Comparison of ENCODE assay signal across 17 cellular contexts in genomic region chr7:109751241-109751640, GRCh38.
DNase-seq lines count a peak whose midpoint lies in the region; ATAC-seq, FAIRE-seq and TF ChIP-seq lines count a peak whose summit lies in the region.
"Had no signal": no experiment of that assay in that cellular context is flagged by ENCODE, and none has a peak within 500 bp of the region (broad histone marks: within the 10 kb centered on the region; RNA-seq: fewer than 3 reads in every experiment).

No MANE protein-coding gene starts in this region.

- intact Hi-C loops in HepG2 (cut with micrococcal nuclease; ENCODE audit: unreplicated experiment), result no loop called here
- intact Hi-C loops in right lobe of liver (cut with DNase I), result no loop called here

- no peak for TF ChIP-seq RAD21 in HepG2 (CRISPR knock-in tag; IDR thresholded peaks at IDR 0.05)

- WGBS in HepG2 (ENCODE audit: low lambda C conversion rate), result 7% methylated on average over 4 of the region's 4 CpGs
- 49% methylated on average over 3 of the region's 4 CpGs for whole genome bisulfite sequencing in right lobe of liver (ENCODE audit: insufficient coverage, low coverage, low lambda C conversion rate, missing lambda C conversion rate)

- H3K4me2 ChIP-seq in HepG2 (ENCODE audit: low read depth, low read length), result no peak overlapping the region

- H3K9me3 ChIP-seq in HepG2 (ENCODE audit: low read length) (peaks cover 18% of the 10 kb centered on the region), right lobe of liver (no peaks in the 10 kb centered on the region), MG63 (no peaks in the 10 kb centered on the region)

- no peaks in the 10 kb centered on the region for H3K4me1 ChIP-seq in HepG2 (ENCODE audit: insufficient read depth, low read length)
- no peaks in the 10 kb centered on the region for H3K4me1 ChIP-seq in right lobe of liver
- H3K4me1 ChIP-seq: upper lobe of right lung had no signal

- CTCF ChIA-PET in HepG2 (lab: Yijun Ruan, JAX; ENCODE audit: low intra/inter-chr PET ratio, low total read pairs), result no interaction called here

- no peak overlapping the region for H2AFZ ChIP-seq in HepG2 (ENCODE audit: low read length)

- in situ Hi-C loops in HepG2 (cut with HindIII; ENCODE audit: extremely low pct_ligation_motif_present, low pct_unique_long_range_greater_than_20kb), result no loop called here

- H3K27ac ChIP-seq in HepG2 (ENCODE audit: extremely low read length, insufficient read depth, low read length), result no peak overlapping the region
- no peak overlapping the region for H3K27ac ChIP-seq in right lobe of liver
- H3K27ac ChIP-seq: upper lobe of right lung had no signal

- FAIRE-seq in HepG2 (lab: Jason Lieb, UNC), result no peak
- no peak for FAIRE-seq in urothelium cell line (lab: Jason Lieb, UNC)
- FAIRE-seq: GM19239 had no signal

- H3K4me3 ChIP-seq in HepG2 (replicated peaks in 1 of 3; ENCODE audit: insufficient read depth in 1 of 3, low read depth in 2 of 3, low read length in 3 of 3), result no peak overlapping the region
- no peak overlapping the region for H3K4me3 ChIP-seq in right lobe of liver
- H3K4me3 ChIP-seq in epithelial cell of esophagus (ENCODE audit: low read length), result no peak overlapping the region
- H3K4me3 ChIP-seq in MG63, result no peak overlapping the region
- H3K4me3 ChIP-seq: upper lobe of right lung had no signal

- POLR2A ChIA-PET in HepG2 (lab: Yijun Ruan, JAX), result no interaction called here

- ATAC-seq in HepG2, result no peak
- ATAC-seq in right lobe of liver, result no peak
- no peak for ATAC-seq in HG02870 (IDR thresholded peaks at IDR 0.05; ENCODE audit: unreplicated experiment)
- no peak for ATAC-seq in HG02981 (IDR thresholded peaks at IDR 0.05; ENCODE audit: unreplicated experiment)
- ATAC-seq: upper lobe of right lung had no signal

- TF ChIP-seq EP300 in HepG2 (IDR thresholded peaks at IDR 0.05; ENCODE audit: low read depth in 2 of 2, low read length in 2 of 2) (no peak), HepG2 (CRISPR knock-in tag; IDR thresholded peaks at IDR 0.05; ENCODE audit: borderline replicate concordance) (no peak)

- DNase-seq in HepG2 (ENCODE audit: low spot score) (peak; percentile 3), right lobe of liver (no peak), NCI-H460 (ENCODE audit: extremely low read depth, low read depth) (peak; percentile 1), epithelial cell of esophagus (ENCODE audit: low read depth) (peak; percentile 28), urothelium cell line (ENCODE audit: low spot score) (peak; percentile 78), MG63 (no peak)
- DNase-seq: activated CD4-positive, alpha-beta T cell treated with anti-CD3 and anti-CD28 coated beads, Interleukin-2, amount 10 ng/mL, durations not matched to agents 7 days and 5 days; activated T-cell treated with anti-CD3 and anti-CD28 coated beads for 4 hours; central memory CD4-positive, alpha-beta T cell; effector memory CD4-positive, alpha-beta T cell; NCI-H1436 treated with DMSO at 0.1 percent for 48 hours; NCI-H345; SIG-M5; upper lobe of right lung had no signal

- no peak overlapping the region for H3K9ac ChIP-seq in HepG2 (ENCODE audit: insufficient read depth, low read depth, low read length)

- TF ChIP-seq CTCF in HepG2 (CRISPR knock-in tag; IDR thresholded peaks at IDR 0.05) (no peak), right lobe of liver (IDR thresholded peaks at IDR 0.05) (no peak), epithelial cell of esophagus (IDR thresholded peaks at IDR 0.05; ENCODE audit: insufficient read depth, low read depth, low read length, missing control alignments) (no peak)

- no peaks in the 10 kb centered on the region for H3K79me2 ChIP-seq in HepG2 (ENCODE audit: insufficient read depth, low read length)

- TF ChIP-seq POLR2A in HepG2 (IDR thresholded peaks at IDR 0.05; ENCODE audit: insufficient read depth in 1 of 2, low read depth in 2 of 2, low read length in 2 of 2), result no peak
- TF ChIP-seq POLR2A in right lobe of liver (IDR thresholded peaks at IDR 0.05), result no peak

- H3K36me3 ChIP-seq in HepG2 (replicated peaks in 1 of 2; ENCODE audit: control insufficient read depth in 1 of 2, insufficient read depth in 2 of 2, low read length in 2 of 2) (no peaks in the 10 kb centered on the region), right lobe of liver (no peaks in the 10 kb centered on the region), MG63 (no peaks in the 10 kb centered on the region)
- H3K36me3 ChIP-seq: upper lobe of right lung had no signal

- BruUV-seq in HepG2 (replicated peaks; lab: Mats Ljungman, UMichigan), result no TSS peak

- no peaks in the 10 kb centered on the region for H4K20me1 ChIP-seq in HepG2 (ENCODE audit: insufficient read depth, low read length)

- H3K27me3 ChIP-seq in HepG2 (ENCODE audit: control insufficient read depth in 1 of 2, insufficient read depth in 2 of 2, low read length in 2 of 2) (no peaks in the 10 kb centered on the region), right lobe of liver (no peaks in the 10 kb centered on the region), MG63 (no peaks in the 10 kb centered on the region)
- H3K27me3 ChIP-seq: upper lobe of right lung had no signal

TF ChIP-seq in HepG2, 621 proteins besides CTCF, POLR2A, EP300 and RAD21:
- no peak for TF ChIP-seq SMARCE1 (IDR thresholded peaks at IDR 0.05; ENCODE audit: borderline replicate concordance)
- no peak for TF ChIP-seq ATAD3A (CRISPR knock-in tag; IDR thresholded peaks at IDR 0.05)
- TF ChIP-seq, protein P1, sequence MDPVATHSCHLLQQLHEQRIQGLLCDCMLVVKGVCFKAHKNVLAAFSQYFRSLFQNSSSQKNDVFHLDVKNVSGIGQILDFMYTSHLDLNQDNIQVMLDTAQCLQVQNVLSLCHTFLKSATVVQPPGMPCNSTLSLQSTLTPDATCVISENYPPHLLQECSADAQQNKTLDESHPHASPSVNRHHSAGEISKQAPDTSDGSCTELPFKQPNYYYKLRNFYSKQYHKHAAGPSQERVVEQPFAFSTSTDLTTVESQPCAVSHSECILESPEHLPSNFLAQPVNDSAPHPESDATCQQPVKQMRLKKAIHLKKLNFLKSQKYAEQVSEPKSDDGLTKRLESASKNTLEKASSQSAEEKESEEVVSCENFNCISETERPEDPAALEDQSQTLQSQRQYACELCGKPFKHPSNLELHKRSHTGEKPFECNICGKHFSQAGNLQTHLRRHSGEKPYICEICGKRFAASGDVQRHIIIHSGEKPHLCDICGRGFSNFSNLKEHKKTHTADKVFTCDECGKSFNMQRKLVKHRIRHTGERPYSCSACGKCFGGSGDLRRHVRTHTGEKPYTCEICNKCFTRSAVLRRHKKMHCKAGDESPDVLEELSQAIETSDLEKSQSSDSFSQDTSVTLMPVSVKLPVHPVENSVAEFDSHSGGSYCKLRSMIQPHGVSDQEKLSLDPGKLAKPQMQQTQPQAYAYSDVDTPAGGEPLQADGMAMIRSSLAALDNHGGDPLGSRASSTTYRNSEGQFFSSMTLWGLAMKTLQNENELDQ (CRISPR knock-in tag; IDR thresholded peaks at IDR 0.05; ENCODE audit: borderline replicate concordance), result no peak
- no peak for TF ChIP-seq ZSCAN31 (CRISPR knock-in tag; IDR thresholded peaks at IDR 0.05; ENCODE audit: low read depth)
- TF ChIP-seq PAF1 (CRISPR knock-in tag; IDR thresholded peaks at IDR 0.05), result no peak
- TF ChIP-seq RBAK (CRISPR knock-in tag; IDR thresholded peaks at IDR 0.05), result no peak

Comparison
In these comparisons a context has a peak if more than half of its experiments do, and no peak if none do; other contexts are left out.
1. DNase-seq: peak in HepG2 (single experiment), NCI-H460 (single experiment), epithelial cell of esophagus (single experiment) and urothelium cell line (single experiment); none in right lobe of liver (0 of 3) and MG63 (single experiment).